Comparison of ENCODE assay signal across 11 cellular contexts in the genomic region with DNA sequence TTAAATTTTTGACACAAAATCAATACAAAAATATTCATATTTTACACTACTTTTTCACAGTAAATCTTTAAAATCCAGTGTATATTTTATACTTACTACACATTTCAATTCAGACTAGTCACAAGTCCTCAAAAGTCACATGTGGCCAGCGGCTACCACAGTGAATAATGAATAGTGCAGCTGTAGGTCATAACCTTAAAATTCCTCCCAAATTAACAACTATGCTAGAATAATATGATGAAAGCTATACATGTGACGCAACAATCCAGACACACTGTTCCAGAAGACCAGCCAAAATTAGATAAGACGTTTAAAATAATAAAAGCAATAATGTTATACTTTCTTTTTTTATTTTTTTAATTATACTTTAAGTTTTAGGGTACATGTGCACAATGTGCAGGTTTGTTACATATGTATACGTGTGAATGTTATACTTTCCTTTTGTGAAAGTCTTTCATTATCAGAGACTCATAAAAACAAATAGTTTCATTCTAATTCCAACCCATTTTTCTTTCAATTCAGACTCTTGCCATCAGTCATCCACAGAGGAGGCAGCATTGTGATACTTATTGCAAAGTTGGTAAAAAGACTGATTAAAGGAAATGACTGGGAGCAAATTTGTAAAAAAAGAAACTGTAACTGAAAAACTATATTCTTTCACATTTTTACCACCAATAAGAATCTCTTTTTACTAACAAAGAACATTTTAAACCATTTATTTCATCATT.
DNase-seq lines count a peak whose midpoint lies in the region; ATAC-seq, FAIRE-seq and TF ChIP-seq lines count a peak whose summit lies in the region.
"Had no signal": no experiment of that assay in that cellular context is flagged by ENCODE, and none has a peak within 500 bp of the region (broad histone marks: within the 10 kb centered on the region; RNA-seq: fewer than 3 reads in every experiment).

No MANE protein-coding gene starts in this region.

- H3F3A ChIP-seq in neural progenitor cell (ENCODE audit: low read depth), result no peaks in the 10 kb centered on the region

- H3K4me3 Mint-ChIP-seq in HFFc6, result no peak overlapping the region
- H3K4me3 Mint-ChIP-seq in CD14-positive monocyte, result no peak overlapping the region
- H3K4me3 Mint-ChIP-seq in neural progenitor cell, result no peak overlapping the region

- no peaks in the 10 kb centered on the region for H4K20me1 ChIP-seq in K562 (replicated peaks; ENCODE audit: control insufficient read depth, insufficient read depth, low read length)
- no peaks in the 10 kb centered on the region for H4K20me1 ChIP-seq in neural progenitor cell (ENCODE audit: low read depth)

- H3K79me2 ChIP-seq in K562 (ENCODE audit: control insufficient read depth, insufficient read depth, low read length) (no peaks in the 10 kb centered on the region), neural progenitor cell (ENCODE audit: low read depth) (no peaks in the 10 kb centered on the region)

- CTCF ChIA-PET in K562 (lab: Yijun Ruan, JAX; ENCODE audit: low intra/inter-chr PET ratio), result interaction anchor here (0.6 kb wide), 1 partner anchor 191 kb away, joined by 3 read pairs; no protein-coding TSS in a partner anchor

- H2AFZ ChIP-seq in K562 (ENCODE audit: low read depth, low read length) (no peak overlapping the region), neural progenitor cell (replicated peaks) (no peak overlapping the region)

- in situ Hi-C loops in K562 (cut with MboI), result no loop called here

- no peak overlapping the region for H3K9ac ChIP-seq in K562 (ENCODE audit: insufficient read depth in 1 of 2, low read depth in 2 of 2, low read length in 2 of 2)
- H3K9ac ChIP-seq in neural progenitor cell, result no peak overlapping the region

- no peaks in the 10 kb centered on the region; the same call in none of the 2 replicates for H3K27me3 Mint-ChIP-seq in HFFc6 (ENCODE audit: insufficient read depth)
- H3K27me3 Mint-ChIP-seq in CD14-positive monocyte (ENCODE audit: low read depth in 3 of 3), result no peaks in the 10 kb centered on the region
- no peaks in the 10 kb centered on the region for H3K27me3 Mint-ChIP-seq in neural progenitor cell (ENCODE audit: insufficient read depth, low read depth)

- no peak for TF ChIP-seq CTCF in HFFc6 (IDR thresholded peaks at IDR 0.05)
- no peak for TF ChIP-seq CTCF in K562 (IDR thresholded peaks at IDR 0.05 in 2 of 3, conservative IDR thresholded peaks at IDR 0.05 in 1 of 3; ENCODE audit: insufficient read depth in 2 of 3, low read depth in 1 of 3, low read length in 3 of 3)
- no peak for TF ChIP-seq CTCF in CD14-positive monocyte (IDR thresholded peaks at IDR 0.05)
- TF ChIP-seq CTCF in vagina (IDR thresholded peaks at IDR 0.05), result no peak
- no peak for TF ChIP-seq CTCF in neural progenitor cell (IDR thresholded peaks at IDR 0.05)

- no peak for TF ChIP-seq POLR2A in K562 (conservative IDR thresholded peaks at IDR 0.05)
- no peak for TF ChIP-seq POLR2A in vagina (IDR thresholded peaks at IDR 0.05)

- H3K36me3 Mint-ChIP-seq in HFFc6 (ENCODE audit: low read depth), result peaks cover 35% of the 10 kb centered on the region
- peaks cover 48 to 65% of the 10 kb centered on the region in 2 donors for H3K36me3 Mint-ChIP-seq in CD14-positive monocyte
- peaks cover 14% of the 10 kb centered on the region for H3K36me3 Mint-ChIP-seq in neural progenitor cell

- H3K4me1 ChIP-seq in K562 (replicated peaks in 1 of 2; ENCODE audit: control insufficient read depth in 2 of 2, insufficient read depth in 2 of 2, low read length in 2 of 2) (no peaks in the 10 kb centered on the region), vagina (no peaks in the 10 kb centered on the region), neural progenitor cell (no peaks in the 10 kb centered on the region)
- H3K4me1 ChIP-seq: tibial nerve had no signal

- no peaks in the 10 kb centered on the region for H3K27me3 ChIP-seq in K562 (ENCODE audit: control insufficient read depth in 2 of 2, insufficient read depth in 2 of 2, low read length in 2 of 2)
- no peaks in the 10 kb centered on the region for H3K27me3 ChIP-seq in vagina
- no peaks in the 10 kb centered on the region for H3K27me3 ChIP-seq in neural progenitor cell
- H3K27me3 ChIP-seq: tibial nerve had no signal

- H3K4me3 ChIP-seq in K562, result no peak overlapping the region
- H3K4me3 ChIP-seq in vagina, result no peak overlapping the region
- no peak overlapping the region for H3K4me3 ChIP-seq in neural progenitor cell
- H3K4me3 ChIP-seq: tibial nerve had no signal

- no peaks in the 10 kb centered on the region for H3K9me3 ChIP-seq in K562 (replicated peaks; ENCODE audit: control insufficient read depth, insufficient read depth, low read depth, low read length)
- H3K9me3 ChIP-seq in vagina, result no peaks in the 10 kb centered on the region
- no peaks in the 10 kb centered on the region for H3K9me3 ChIP-seq in neural progenitor cell (ENCODE audit: low read depth)
- H3K9me3 ChIP-seq: tibial nerve had no signal

- no peak overlapping the region for H3K27ac ChIP-seq in K562 (ENCODE audit: extremely low read depth, low read depth, low read length)
- H3K27ac ChIP-seq in vagina, result no peak overlapping the region
- H3K27ac ChIP-seq in neural progenitor cell, result no peak overlapping the region

- no peak overlapping the region for H3K4me2 ChIP-seq in K562 (ENCODE audit: insufficient read depth, low read length)
- no peak overlapping the region for H3K4me2 ChIP-seq in neural progenitor cell

- WGBS in K562 (ENCODE audit: insufficient coverage, low coverage, missing lambda C conversion rate), result 79% methylated on average over 4 of the region's 4 CpGs

- H3K9me1 ChIP-seq in K562 (ENCODE audit: control insufficient read depth, insufficient read depth, low read length), result no peaks in the 10 kb centered on the region

- POLR2A ChIA-PET in K562 (lab: Yijun Ruan, JAX), result interaction anchor here (0.7 kb wide), 1 partner anchor 392 kb away, joined by 3 read pairs; no protein-coding TSS in a partner anchor

- no peak for TF ChIP-seq EP300 in K562 (IDR thresholded peaks at IDR 0.05; ENCODE audit: low read length)

- TF ChIP-seq RAD21 in K562 (CRISPR knock-in tag; conservative IDR thresholded peaks at IDR 0.05 in 1 of 2, IDR thresholded peaks at IDR 0.05 in 1 of 2), result no peak

- FAIRE-seq in K562 (lab: Jason Lieb, UNC), result no peak

- DNase-seq in AG20443 (ENCODE audit: low spot score) (peak; percentile 50), HFFc6 (peak; percentile 62), K562 (ENCODE audit: extremely low read depth in 1 of 4, low spot score in 3 of 4) (no peak), lung microvascular endothelial cell (ENCODE audit: low read depth in 2 of 2) (peak; percentile 6 to 35), CD14-positive monocyte (ENCODE audit: low spot score) (no peak), vagina (ENCODE audit: extremely low spot score in 2 of 2) (no peak), neural progenitor cell (ENCODE audit: low spot score) (no peak)
- DNase-seq: NCI-H1694 treated with DMSO at 0.1 percent for 48 hours; NK-92 treated with Interleukin-12 subunit alpha and Interleukin-12 subunit beta, amount 100 ng/mL, for 24 hours had no signal

- intact Hi-C loops in K562 (cut with micrococcal nuclease) (no loop called here), CD14-positive monocyte (cut with micrococcal nuclease) (no loop called here), vagina (cut with DNase I) (no loop called here)

- peak overlapping the region; percentile 36 for H3K27ac Mint-ChIP-seq in HFFc6
- H3K27ac Mint-ChIP-seq in CD14-positive monocyte, result no peak overlapping the region
- no peak overlapping the region for H3K27ac Mint-ChIP-seq in neural progenitor cell

- peaks cover 28% of the 10 kb centered on the region for H3K4me1 Mint-ChIP-seq in HFFc6 (ENCODE audit: low read depth)
- H3K4me1 Mint-ChIP-seq in CD14-positive monocyte, result peaks cover 6% of the 10 kb centered on the region
- H3K4me1 Mint-ChIP-seq in neural progenitor cell, result peaks cover 5% of the 10 kb centered on the region

- ATAC-seq in K562 (no peak), HG03097 (IDR thresholded peaks at IDR 0.05; ENCODE audit: low FRiP score, unreplicated experiment) (no peak)

- BruUV-seq in K562 (replicated peaks; lab: Mats Ljungman, UMichigan), result no TSS peak

- H3K9me3 Mint-ChIP-seq in HFFc6, result no peaks in the 10 kb centered on the region
- H3K9me3 Mint-ChIP-seq in CD14-positive monocyte, result no peaks in the 10 kb centered on the region
- no peaks in the 10 kb centered on the region for H3K9me3 Mint-ChIP-seq in neural progenitor cell

- peaks cover 12% of the 10 kb centered on the region; the same call in 1 of the 3 replicates for H3K36me3 ChIP-seq in K562 (ENCODE audit: control insufficient read depth, insufficient read depth, low read length)
- H3K36me3 ChIP-seq in vagina, result peaks cover 0 to 26% of the 10 kb centered on the region in 2 donors
- peaks cover 4% of the 10 kb centered on the region for H3K36me3 ChIP-seq in neural progenitor cell

TF ChIP-seq in K562, 482 proteins besides CTCF, POLR2A, EP300 and RAD21:
- TF ChIP-seq PTRF (tag; IDR thresholded peaks at IDR 0.05) (no peak), CEBPB (tag; IDR thresholded peaks at IDR 0.05) (peak; percentile 32; the same call in 1 of the 2 replicates)

Comparison
In these comparisons a context has a peak if more than half of its experiments do, and no peak if none do; other contexts are left out.
1. DNase-seq: peak in AG20443 (single experiment), HFFc6 (single experiment) and lung microvascular endothelial cell (2 of 2); none in K562 (0 of 4), CD14-positive monocyte (single experiment), vagina (0 of 2) and neural progenitor cell (single experiment).